ENCODE assay signal across 1 cellular context in genomic region chr5:10507575-10508024, GRCh38.
TF ChIP-seq lines count a peak whose summit lies in the region.

No MANE protein-coding gene starts in this region.

TF ChIP-seq in K562, 482 proteins besides CTCF, POLR2A, EP300 and RAD21 (continued from another document and continues in another):
- TF ChIP-seq ZNF655 (CRISPR knock-in tag; IDR thresholded peaks at IDR 0.05) (no peak), HDAC2 (IDR thresholded peaks at IDR 0.05) (peak; percentile 98), DIDO1 (tag; IDR thresholded peaks at IDR 0.05; ENCODE audit: low read depth) (no peak), LCOR (CRISPR knock-in tag; IDR thresholded peaks at IDR 0.05) (no peak), JUND (IDR thresholded peaks at IDR 0.05; ENCODE audit: borderline replicate concordance, low read depth, low read length) (peak; percentile 89), JUND (tag; IDR thresholded peaks at IDR 0.05; ENCODE audit: borderline replicate concordance, low read depth, low read length) (peak; percentile 86; the same call in 2 of the 3 replicates), ARID4B (CRISPR knock-in tag; IDR thresholded peaks at IDR 0.05) (no peak), SMC3 (conservative IDR thresholded peaks at IDR 0.05; ENCODE audit: insufficient read depth, low read depth, low read length) (no peak), TRIM24 (IDR thresholded peaks at IDR 0.05) (peak; percentile 20 to 67; a peak in 2 of 4 replicates), RERE (CRISPR knock-in tag; IDR thresholded peaks at IDR 0.05; ENCODE audit: borderline replicate concordance) (no peak), HDAC3 (IDR thresholded peaks at IDR 0.05; ENCODE audit: borderline replicate concordance, partially characterized antibody) (peak; percentile 91), ZFP30 (CRISPR knock-in tag; IDR thresholded peaks at IDR 0.05; ENCODE audit: borderline replicate concordance) (no peak), NFIX (CRISPR knock-in tag; IDR thresholded peaks at IDR 0.05; ENCODE audit: low read depth) (no peak), NONO (IDR thresholded peaks at IDR 0.05; ENCODE audit: low read depth in 2 of 2, low read length in 1 of 2) (no peak), MEIS2 (IDR thresholded peaks at IDR 0.05; ENCODE audit: partially characterized antibody) (peak; percentile 100), ZFX (CRISPR knock-in tag; IDR thresholded peaks at IDR 0.05) (peak; percentile 65), POU5F1 (IDR thresholded peaks at IDR 0.05; ENCODE audit: borderline replicate concordance, low read depth, low read length, partially characterized antibody) (no peak), SPI1 (IDR thresholded peaks at IDR 0.05; ENCODE audit: borderline replicate concordance, low read depth, low read length) (peak; percentile 72), IRF2 (CRISPR knock-in tag; IDR thresholded peaks at IDR 0.05) (no peak), L3MBTL2 (IDR thresholded peaks at IDR 0.05) (peak; percentile 50; the same call in 1 of the 2 replicates), SNIP1 (IDR thresholded peaks at IDR 0.05; ENCODE audit: low read depth) (peak; percentile 32; the same call in 1 of the 2 replicates), ZNF212 (CRISPR knock-in tag; IDR thresholded peaks at IDR 0.05) (0 out of 2 replicates have a peak, but pooled peaks have one; percentile 43), SMARCB1 (IDR thresholded peaks at IDR 0.05; ENCODE audit: insufficient read length, low read depth) (no peak), HSF4 (CRISPR knock-in tag; IDR thresholded peaks at IDR 0.05; ENCODE audit: borderline replicate concordance) (no peak), TCF7 (IDR thresholded peaks at IDR 0.05; ENCODE audit: borderline replicate concordance) (peak; percentile 85), RNF2 (IDR thresholded peaks at IDR 0.05) (peak; percentile 92), BRF1 (IDR thresholded peaks at IDR 0.05; ENCODE audit: borderline replicate concordance, extremely low read depth, insufficient read length) (no peak), TAL1 (IDR thresholded peaks at IDR 0.05) (peak; percentile 79), ZNF668 (CRISPR knock-in tag; IDR thresholded peaks at IDR 0.05) (no peak), CHD4 (IDR thresholded peaks at IDR 0.05; ENCODE audit: insufficient read depth, insufficient replicate concordance, low read depth, low read length, poor library complexity, severe bottlenecking) (no peak), MECOM (CRISPR knock-in tag; IDR thresholded peaks at IDR 0.05) (peak; percentile 81; the same call in 1 of the 2 replicates), ESRRA (IDR thresholded peaks at IDR 0.05; ENCODE audit: borderline replicate concordance, low read depth) (peak; percentile 92), CREB1 (IDR thresholded peaks at IDR 0.05) (0 out of 2 replicates have a peak, but pooled peaks have one; percentile 14), CREB1 (CRISPR knock-in tag; IDR thresholded peaks at IDR 0.05) (no peak), NR3C1 (CRISPR knock-in tag; IDR thresholded peaks at IDR 0.05) (no peak)
- TF ChIP-seq, protein P1, sequence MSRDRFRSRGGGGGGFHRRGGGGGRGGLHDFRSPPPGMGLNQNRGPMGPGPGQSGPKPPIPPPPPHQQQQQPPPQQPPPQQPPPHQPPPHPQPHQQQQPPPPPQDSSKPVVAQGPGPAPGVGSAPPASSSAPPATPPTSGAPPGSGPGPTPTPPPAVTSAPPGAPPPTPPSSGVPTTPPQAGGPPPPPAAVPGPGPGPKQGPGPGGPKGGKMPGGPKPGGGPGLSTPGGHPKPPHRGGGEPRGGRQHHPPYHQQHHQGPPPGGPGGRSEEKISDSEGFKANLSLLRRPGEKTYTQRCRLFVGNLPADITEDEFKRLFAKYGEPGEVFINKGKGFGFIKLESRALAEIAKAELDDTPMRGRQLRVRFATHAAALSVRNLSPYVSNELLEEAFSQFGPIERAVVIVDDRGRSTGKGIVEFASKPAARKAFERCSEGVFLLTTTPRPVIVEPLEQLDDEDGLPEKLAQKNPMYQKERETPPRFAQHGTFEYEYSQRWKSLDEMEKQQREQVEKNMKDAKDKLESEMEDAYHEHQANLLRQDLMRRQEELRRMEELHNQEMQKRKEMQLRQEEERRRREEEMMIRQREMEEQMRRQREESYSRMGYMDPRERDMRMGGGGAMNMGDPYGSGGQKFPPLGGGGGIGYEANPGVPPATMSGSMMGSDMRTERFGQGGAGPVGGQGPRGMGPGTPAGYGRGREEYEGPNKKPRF (IDR thresholded peaks at IDR 0.05; ENCODE audit: low read depth, low read length): no peak
- TF ChIP-seq, protein P2, sequence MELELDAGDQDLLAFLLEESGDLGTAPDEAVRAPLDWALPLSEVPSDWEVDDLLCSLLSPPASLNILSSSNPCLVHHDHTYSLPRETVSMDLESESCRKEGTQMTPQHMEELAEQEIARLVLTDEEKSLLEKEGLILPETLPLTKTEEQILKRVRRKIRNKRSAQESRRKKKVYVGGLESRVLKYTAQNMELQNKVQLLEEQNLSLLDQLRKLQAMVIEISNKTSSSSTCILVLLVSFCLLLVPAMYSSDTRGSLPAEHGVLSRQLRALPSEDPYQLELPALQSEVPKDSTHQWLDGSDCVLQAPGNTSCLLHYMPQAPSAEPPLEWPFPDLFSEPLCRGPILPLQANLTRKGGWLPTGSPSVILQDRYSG (tag; conservative IDR thresholded peaks at IDR 0.05; ENCODE audit: low read depth): no peak
- TF ChIP-seq, protein P3, sequence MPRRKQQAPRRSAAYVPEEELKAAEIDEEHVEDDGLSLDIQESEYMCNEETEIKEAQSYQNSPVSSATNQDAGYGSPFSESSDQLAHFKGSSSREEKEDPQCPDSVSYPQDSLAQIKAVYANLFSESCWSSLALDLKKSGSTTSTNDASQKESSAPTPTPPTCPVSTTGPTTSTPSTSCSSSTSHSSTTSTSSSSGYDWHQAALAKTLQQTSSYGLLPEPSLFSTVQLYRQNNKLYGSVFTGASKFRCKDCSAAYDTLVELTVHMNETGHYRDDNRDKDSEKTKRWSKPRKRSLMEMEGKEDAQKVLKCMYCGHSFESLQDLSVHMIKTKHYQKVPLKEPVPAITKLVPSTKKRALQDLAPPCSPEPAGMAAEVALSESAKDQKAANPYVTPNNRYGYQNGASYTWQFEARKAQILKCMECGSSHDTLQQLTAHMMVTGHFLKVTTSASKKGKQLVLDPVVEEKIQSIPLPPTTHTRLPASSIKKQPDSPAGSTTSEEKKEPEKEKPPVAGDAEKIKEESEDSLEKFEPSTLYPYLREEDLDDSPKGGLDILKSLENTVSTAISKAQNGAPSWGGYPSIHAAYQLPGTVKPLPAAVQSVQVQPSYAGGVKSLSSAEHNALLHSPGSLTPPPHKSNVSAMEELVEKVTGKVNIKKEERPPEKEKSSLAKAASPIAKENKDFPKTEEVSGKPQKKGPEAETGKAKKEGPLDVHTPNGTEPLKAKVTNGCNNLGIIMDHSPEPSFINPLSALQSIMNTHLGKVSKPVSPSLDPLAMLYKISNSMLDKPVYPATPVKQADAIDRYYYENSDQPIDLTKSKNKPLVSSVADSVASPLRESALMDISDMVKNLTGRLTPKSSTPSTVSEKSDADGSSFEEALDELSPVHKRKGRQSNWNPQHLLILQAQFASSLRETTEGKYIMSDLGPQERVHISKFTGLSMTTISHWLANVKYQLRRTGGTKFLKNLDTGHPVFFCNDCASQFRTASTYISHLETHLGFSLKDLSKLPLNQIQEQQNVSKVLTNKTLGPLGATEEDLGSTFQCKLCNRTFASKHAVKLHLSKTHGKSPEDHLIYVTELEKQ (CRISPR knock-in tag; IDR thresholded peaks at IDR 0.05): no peak
- TF ChIP-seq, protein P4, sequence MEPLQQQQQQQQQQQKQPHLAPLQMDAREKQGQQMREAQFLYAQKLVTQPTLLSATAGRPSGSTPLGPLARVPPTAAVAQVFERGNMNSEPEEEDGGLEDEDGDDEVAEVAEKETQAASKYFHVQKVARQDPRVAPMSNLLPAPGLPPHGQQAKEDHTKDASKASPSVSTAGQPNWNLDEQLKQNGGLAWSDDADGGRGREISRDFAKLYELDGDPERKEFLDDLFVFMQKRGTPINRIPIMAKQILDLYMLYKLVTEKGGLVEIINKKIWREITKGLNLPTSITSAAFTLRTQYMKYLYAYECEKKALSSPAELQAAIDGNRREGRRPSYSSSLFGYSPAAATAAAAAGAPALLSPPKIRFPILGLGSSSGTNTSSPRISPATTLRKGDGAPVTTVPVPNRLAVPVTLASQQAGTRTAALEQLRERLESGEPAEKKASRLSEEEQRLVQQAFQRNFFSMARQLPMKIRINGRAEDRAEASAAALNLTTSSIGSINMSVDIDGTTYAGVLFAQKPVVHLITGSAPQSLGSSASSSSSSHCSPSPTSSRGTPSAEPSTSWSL (CRISPR knock-in tag; IDR thresholded peaks at IDR 0.05; ENCODE audit: borderline replicate concordance): no peak
- TF ChIP-seq, protein P5, sequence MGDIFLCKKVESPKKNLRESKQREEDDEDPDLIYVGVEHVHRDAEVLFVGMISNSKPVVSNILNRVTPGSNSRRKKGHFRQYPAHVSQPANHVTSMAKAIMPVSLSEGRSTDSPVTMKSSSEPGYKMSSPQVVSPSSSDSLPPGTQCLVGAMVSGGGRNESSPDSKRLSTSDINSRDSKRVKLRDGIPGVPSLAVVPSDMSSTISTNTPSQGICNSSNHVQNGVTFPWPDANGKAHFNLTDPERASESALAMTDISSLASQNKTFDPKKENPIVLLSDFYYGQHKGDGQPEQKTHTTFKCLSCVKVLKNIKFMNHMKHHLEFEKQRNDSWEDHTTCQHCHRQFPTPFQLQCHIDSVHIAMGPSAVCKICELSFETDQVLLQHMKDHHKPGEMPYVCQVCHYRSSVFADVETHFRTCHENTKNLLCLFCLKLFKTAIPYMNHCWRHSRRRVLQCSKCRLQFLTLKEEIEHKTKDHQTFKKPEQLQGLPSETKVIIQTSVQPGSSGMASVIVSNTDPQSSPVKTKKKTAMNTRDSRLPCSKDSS (IDR thresholded peaks at IDR 0.05; ENCODE audit: low read depth, partially characterized antibody): no peak
